Comparison of ENCODE assay signal across 2 cellular contexts in genomic region chr1:243772361-243773050, GRCh38.
TF ChIP-seq lines count a peak whose summit lies in the region.
"Not testable (repeated sequence)": the region's sequence is repeated elsewhere in the genome, so short reads cannot be mapped to it uniquely, and the experiment has no call there.

No MANE protein-coding gene starts in this region.

- not testable (repeated sequence) for H3K4me1 ChIP-seq in HEK293 (ENCODE audit: control insufficient read depth, insufficient read depth, low read length)

- not testable (repeated sequence) for H3K9me3 ChIP-seq in HEK293 (ENCODE audit: control insufficient read depth, insufficient read depth, low read depth, low read length)

- CTCF ChIA-PET in HEK293 (lab: Yijun Ruan, JAX), result not testable (repeated sequence)

- not testable (repeated sequence) for TF ChIP-seq CTCF in HEK293 (tag by site-specific recombination; IDR thresholded peaks at IDR 0.05)

- H3K27ac ChIP-seq in HEK293 (ENCODE audit: extremely low read depth, low read depth, low read length), result not testable (repeated sequence)

- not testable (repeated sequence) for H3K4me3 ChIP-seq in HEK293 (ENCODE audit: low read depth, low read length)

- peaks cover 44% of the 10 kb centered on the region for H3K4me1 Mint-ChIP-seq in activated naive CD4-positive, alpha-beta T cell treated with anti-CD3 and anti-CD28 coated beads, Interleukin-2, amount 50 U/mL, for 24 hours

- POLR2A ChIA-PET in HEK293 (lab: Yijun Ruan, JAX), result not testable (repeated sequence)

- H3K4me3 Mint-ChIP-seq in activated naive CD4-positive, alpha-beta T cell treated with anti-CD3 and anti-CD28 coated beads, Interleukin-2, amount 50 U/mL, for 24 hours, result not testable (repeated sequence)

- peaks cover 33% of the 10 kb centered on the region for H3K36me3 Mint-ChIP-seq in activated naive CD4-positive, alpha-beta T cell treated with anti-CD3 and anti-CD28 coated beads, Interleukin-2, amount 50 U/mL, for 24 hours

- H3K9me3 Mint-ChIP-seq in activated naive CD4-positive, alpha-beta T cell treated with anti-CD3 and anti-CD28 coated beads, Interleukin-2, amount 50 U/mL, for 24 hours, result not testable (repeated sequence)

- H3K27me3 Mint-ChIP-seq in activated naive CD4-positive, alpha-beta T cell treated with anti-CD3 and anti-CD28 coated beads, Interleukin-2, amount 50 U/mL, for 24 hours, result not testable (repeated sequence)

- peak overlapping the region; percentile 47 for H3K27ac Mint-ChIP-seq in activated naive CD4-positive, alpha-beta T cell treated with anti-CD3 and anti-CD28 coated beads, Interleukin-2, amount 50 U/mL, for 24 hours

- not testable (repeated sequence) for H3K36me3 ChIP-seq in HEK293 (ENCODE audit: control insufficient read depth in 2 of 2, insufficient read depth in 1 of 2, low read length in 2 of 2)

TF ChIP-seq in HEK293, 187 proteins besides CTCF, POLR2A, EP300 and RAD21:
- TF ChIP-seq ZNF580 (tag by site-specific recombination; IDR thresholded peaks at IDR 0.05), result peak; percentile 82
- TF ChIP-seq ZNF555 (tag by site-specific recombination; conservative IDR thresholded peaks at IDR 0.05), result 0 out of 2 replicates have a peak, but pooled peaks have one; percentile 7
- TF ChIP-seq ZNF202 (tag by site-specific recombination; IDR thresholded peaks at IDR 0.05; ENCODE audit: borderline replicate concordance), result 0 out of 2 replicates have a peak, but pooled peaks have one; percentile 46
- peak; percentile 65; the same call in 1 of the 2 replicates for TF ChIP-seq ZNF184 (tag by site-specific recombination; IDR thresholded peaks at IDR 0.05)
- peak; percentile 94 for TF ChIP-seq ZNF280D (tag by site-specific recombination; IDR thresholded peaks at IDR 0.05)
- peak; percentile 99 for TF ChIP-seq ZNF146 (tag by site-specific recombination; IDR thresholded peaks at IDR 0.05)
- peak; percentile 71 for TF ChIP-seq SCRT2 (tag by site-specific recombination; IDR thresholded peaks at IDR 0.05)
